Comparison of ENCODE assay signal across 11 cellular contexts in genomic region chr20:32982617-32983458, GRCh38. TPM values are rescaled to one million over a fixed set of nuclear protein-coding genes. Genes with fewer than 3 reads are reported as not detected.
A peak's percentile ranks its signal among the peaks of the same experiment; 100 is the strongest.
DNase-seq lines count a peak whose midpoint lies in the region; ATAC-seq and TF ChIP-seq lines count a peak whose summit lies in the region.
"Had no signal": no experiment of that assay in that cellular context is flagged by ENCODE, and none has a peak within 500 bp of the region (broad histone marks: within the 10 kb centered on the region; RNA-seq: fewer than 3 reads in every experiment).

No MANE protein-coding gene starts in this region.

- H3K4ac ChIP-seq in neuronal stem cell (ENCODE audit: low read length): no peak overlapping the region

- no peak overlapping the region for H2AFZ ChIP-seq in neuronal stem cell (ENCODE audit: low read length)

- no peaks in the 10 kb centered on the region for H3K36me3 ChIP-seq in CD4-positive, alpha-beta memory T cell (ENCODE audit: insufficient read depth, low read length)
- no peaks in the 10 kb centered on the region for H3K36me3 ChIP-seq in neuronal stem cell (replicated peaks in 1 of 2; ENCODE audit: control insufficient read depth in 2 of 2, insufficient read depth in 2 of 2, low read length in 2 of 2)

- no peak for ATAC-seq in stimulated activated memory B cell treated with anti-CD40 and anti-IgM and Interleukin-4, amounts not matched to agents 10 μg/mL and 1 μg/mL and 100 μg/mL, for 72 hours
- ATAC-seq in GM21619 (IDR thresholded peaks at IDR 0.05; ENCODE audit: unreplicated experiment): no peak

- no peak overlapping the region for H3K27ac ChIP-seq in CD4-positive, alpha-beta memory T cell (ENCODE audit: low read depth, low read length)
- H3K27ac ChIP-seq in neuronal stem cell (replicated peaks; ENCODE audit: low read length): no peak overlapping the region

- H2BK12ac ChIP-seq in neuronal stem cell (ENCODE audit: low read length): peak overlapping the region; percentile 14

- H3K36me3 Mint-ChIP-seq in CD4-positive, alpha-beta memory T cell: no peaks in the 10 kb centered on the region
- no peaks in the 10 kb centered on the region for H3K36me3 Mint-ChIP-seq in stimulated activated memory B cell treated with anti-CD40 and anti-IgM and Interleukin-4, amounts not matched to agents 10 μg/mL and 1 μg/mL and 100 μg/mL, for 72 hours
- H3K36me3 Mint-ChIP-seq in progenitor cell of endocrine pancreas (ENCODE audit: insufficient read depth): no peaks in the 10 kb centered on the region

- no peak for TF ChIP-seq RAD21 in Ishikawa (IDR thresholded peaks at IDR 0.05; ENCODE audit: low read depth)

- no peak overlapping the region for H3K4me3 ChIP-seq in CD4-positive, alpha-beta memory T cell (ENCODE audit: low read length in 2 of 2)
- no peak overlapping the region for H3K4me3 ChIP-seq in neuronal stem cell (ENCODE audit: low read length in 2 of 2)

- H3K27me3 Mint-ChIP-seq in CD4-positive, alpha-beta memory T cell: no peaks in the 10 kb centered on the region
- no peaks in the 10 kb centered on the region for H3K27me3 Mint-ChIP-seq in stimulated activated memory B cell treated with anti-CD40 and anti-IgM and Interleukin-4, amounts not matched to agents 10 μg/mL and 1 μg/mL and 100 μg/mL, for 72 hours
- peaks cover 2% of the 10 kb centered on the region for H3K27me3 Mint-ChIP-seq in progenitor cell of endocrine pancreas

- WGBS in neuronal stem cell (ENCODE audit: extremely low coverage in 2 of 2, insufficient read length in 2 of 2, insufficient replicate concordance in 1 of 2), 2 donors: no CpG with 5 or more reads among the region's 10 CpGs

- no peaks in the 10 kb centered on the region for H3K27me3 ChIP-seq in CD4-positive, alpha-beta memory T cell (ENCODE audit: insufficient read depth, low read length)
- H3K27me3 ChIP-seq in neuronal stem cell (ENCODE audit: control insufficient read depth in 3 of 3, insufficient read depth in 3 of 3, low read depth in 1 of 3, low read length in 3 of 3): no peaks in the 10 kb centered on the region

- no peak overlapping the region for H2BK5ac ChIP-seq in neuronal stem cell (ENCODE audit: low read length)

- peaks cover 0 to 2% (median 0%) of the 10 kb centered on the region in 8 donors for H3K9me3 Mint-ChIP-seq in CD4-positive, alpha-beta memory T cell
- H3K9me3 Mint-ChIP-seq in stimulated activated memory B cell treated with anti-CD40 and anti-IgM and Interleukin-4, amounts not matched to agents 10 μg/mL and 1 μg/mL and 100 μg/mL, for 72 hours: no peaks in the 10 kb centered on the region
- H3K9me3 Mint-ChIP-seq in progenitor cell of endocrine pancreas (ENCODE audit: low read depth): no peaks in the 10 kb centered on the region

- peak overlapping the region; percentile 25 for H4K91ac ChIP-seq in neuronal stem cell (ENCODE audit: low read depth, low read length, poor library complexity)

- H2AK5ac ChIP-seq in neuronal stem cell (ENCODE audit: low read depth, low read length): peak overlapping the region; percentile 93

- H3K4me3 Mint-ChIP-seq in CD4-positive, alpha-beta memory T cell: no peak overlapping the region
- no peak overlapping the region for H3K4me3 Mint-ChIP-seq in stimulated activated memory B cell treated with anti-CD40 and anti-IgM and Interleukin-4, amounts not matched to agents 10 μg/mL and 1 μg/mL and 100 μg/mL, for 72 hours
- no peak overlapping the region for H3K4me3 Mint-ChIP-seq in progenitor cell of endocrine pancreas (ENCODE audit: low read depth)

- POLR2A ChIA-PET in CD4-positive, alpha-beta memory T cell (lab: Charles Lee; ENCODE audit: partially characterized antibody): interaction anchor here (3.2 kb wide), 1 partner anchor 11 kb away, joined by 15 read pairs; no protein-coding TSS in a partner anchor

- no peak overlapping the region for H2BK120ac ChIP-seq in neuronal stem cell (ENCODE audit: low read depth, low read length)

- peaks cover 7 to 23% (median 8%) of the 10 kb centered on the region in 4 donors for H3K4me1 Mint-ChIP-seq in CD4-positive, alpha-beta memory T cell
- H3K4me1 Mint-ChIP-seq in stimulated activated memory B cell treated with anti-CD40 and anti-IgM and Interleukin-4, amounts not matched to agents 10 μg/mL and 1 μg/mL and 100 μg/mL, for 72 hours: peaks cover 4% of the 10 kb centered on the region
- H3K4me1 Mint-ChIP-seq in progenitor cell of endocrine pancreas (ENCODE audit: low read depth): no peaks in the 10 kb centered on the region

- H3K4me2 ChIP-seq in neuronal stem cell (ENCODE audit: insufficient read depth, low read length, poor library complexity, severe bottlenecking): no peak overlapping the region

- no peak overlapping the region for H3K18ac ChIP-seq in neuronal stem cell (ENCODE audit: low read length)

- H3K9me3 ChIP-seq in CD4-positive, alpha-beta memory T cell (ENCODE audit: control insufficient read depth in 1 of 2, low read length in 2 of 2): no peaks in the 10 kb centered on the region
- H3K9me3 ChIP-seq in neuronal stem cell (replicated peaks in 1 of 2; ENCODE audit: control insufficient read depth in 2 of 2, insufficient read depth in 1 of 2, low read depth in 1 of 2, low read length in 2 of 2): peaks cover 0 to 1% of the 10 kb centered on the region in 2 donors

- H3K27ac Mint-ChIP-seq in CD4-positive, alpha-beta memory T cell: peak overlapping the region in 4 of 7 donors; percentile 47 to 81 (median 52)
- H3K27ac Mint-ChIP-seq in stimulated activated memory B cell treated with anti-CD40 and anti-IgM and Interleukin-4, amounts not matched to agents 10 μg/mL and 1 μg/mL and 100 μg/mL, for 72 hours: no peak overlapping the region
- no peak overlapping the region for H3K27ac Mint-ChIP-seq in progenitor cell of endocrine pancreas

- H3K4me1 ChIP-seq in CD4-positive, alpha-beta memory T cell (ENCODE audit: insufficient read depth, low read length): peaks cover 1% of the 10 kb centered on the region
- H3K4me1 ChIP-seq in neuronal stem cell (ENCODE audit: control insufficient read depth in 2 of 2, insufficient read depth in 1 of 2, low read depth in 1 of 2, low read length in 2 of 2): peaks cover 5 to 16% of the 10 kb centered on the region in 2 donors

- no peak overlapping the region for H3K23ac ChIP-seq in neuronal stem cell (ENCODE audit: low read depth, low read length, poor library complexity)

- no peak overlapping the region for H3K14ac ChIP-seq in neuronal stem cell (ENCODE audit: low read length)

- no peak for TF ChIP-seq CTCF in progenitor cell of endocrine pancreas (IDR thresholded peaks at IDR 0.05; ENCODE audit: unreplicated experiment)

- CTCF ChIA-PET in CD4-positive, alpha-beta memory T cell (lab: Charles Lee; ENCODE audit: partially characterized antibody): interaction anchor here (1.1 to 2.3 kb wide), 4 partner anchors 10 to 37 kb away, joined by 3 to 9 read pairs (median 4); no protein-coding TSS in a partner anchor

- TF ChIP-seq EP300 in Ishikawa (IDR thresholded peaks at IDR 0.05; ENCODE audit: borderline replicate concordance): peak; percentile 47; the same call in 1 of the 2 replicates

- no peak overlapping the region for H4K8ac ChIP-seq in neuronal stem cell (ENCODE audit: low read depth, low read length)

- intact Hi-C loops in CD4-positive, alpha-beta memory T cell (cut with micrococcal nuclease): no loop called here

- no peaks in the 10 kb centered on the region for H3K79me1 ChIP-seq in neuronal stem cell (ENCODE audit: low read depth, low read length)

- DNase-seq in CD4-positive, alpha-beta memory T cell: no peak
- DNase-seq in cerebellum (ENCODE audit: low spot score): peak; percentile 15
- no peak for DNase-seq in neuronal stem cell (ENCODE audit: low spot score)
- DNase-seq in progenitor cell of endocrine pancreas (ENCODE audit: low spot score, unreplicated experiment): no peak
- no peak for DNase-seq in NK-92 (lab: John Stamatoyannopoulos, UW; ENCODE audit: unreplicated experiment)
- DNase-seq: IMR-90, T-helper 2 cell had no signal

- peak overlapping the region; percentile 75 for H2BK15ac ChIP-seq in neuronal stem cell (ENCODE audit: low read length)

- no peak overlapping the region for H3K9ac ChIP-seq in neuronal stem cell (ENCODE audit: low read depth, low read length, poor library complexity)

TF ChIP-seq in Ishikawa, 13 proteins besides CTCF, POLR2A, EP300 and RAD21 (continues in another document):
- TF ChIP-seq ZBTB7A (IDR thresholded peaks at IDR 0.05; ENCODE audit: low read depth) (no peak), EGR1 (IDR thresholded peaks at IDR 0.05) (no peak), CREB1 (IDR thresholded peaks at IDR 0.05; ENCODE audit: low read depth) (no peak), FOXM1 (IDR thresholded peaks at IDR 0.05; ENCODE audit: borderline replicate concordance, low read depth) (no peak), MAX (IDR thresholded peaks at IDR 0.05) (0 out of 2 replicates have a peak, but pooled peaks have one; percentile 16), TCF12 (IDR thresholded peaks at IDR 0.05; ENCODE audit: low read depth) (peak; percentile 69), YY1 (IDR thresholded peaks at IDR 0.05; ENCODE audit: low read depth) (no peak; the same call in 1 of the 2 replicates), CEBPB (IDR thresholded peaks at IDR 0.05) (no peak), TAF1 (IDR thresholded peaks at IDR 0.05; ENCODE audit: low read depth) (no peak), TEAD4 (IDR thresholded peaks at IDR 0.05) (peak; percentile 78), NFIC (IDR thresholded peaks at IDR 0.05) (peak; percentile 89)

RNA-seq across cellular contexts. Expression of gene SUN5, which starts 21.4 kb away (rescaled TPM):
- total RNA-seq in CD4-positive, alpha-beta memory T cell: not detected
- not detected for polyA plus RNA-seq in CD4-positive, alpha-beta memory T cell
- total RNA-seq in cerebellum: not detected
- polyA plus RNA-seq in neuronal stem cell (2013, experiment 1 of 2): not detected
- polyA plus RNA-seq in neuronal stem cell (2013, experiment 2 of 2): not detected
- total RNA-seq in progenitor cell of endocrine pancreas: not detected in 2 replicates
- total RNA-seq: IMR-90, lung microvascular endothelial cell had no signal
- polyA plus RNA-seq: IMR-90 had no signal

RNA-seq across cellular contexts. Expression of gene BPIFB2, which starts 24.7 kb away (rescaled TPM):
- not detected for total RNA-seq in CD4-positive, alpha-beta memory T cell
- not detected for polyA plus RNA-seq in CD4-positive, alpha-beta memory T cell
- total RNA-seq in cerebellum (not detected), progenitor cell of endocrine pancreas (not detected in 2 replicates)
- not detected for polyA plus RNA-seq in neuronal stem cell (2013, experiment 1 of 2)
- 0.03 TPM for polyA plus RNA-seq in neuronal stem cell (2013, experiment 2 of 2)
- total RNA-seq: IMR-90, lung microvascular endothelial cell had no signal
- polyA plus RNA-seq: IMR-90 had no signal

RNA-seq across cellular contexts. Expression of gene BPIFB6, which starts 48.6 kb away (rescaled TPM):
- not detected for total RNA-seq in CD4-positive, alpha-beta memory T cell
- polyA plus RNA-seq in CD4-positive, alpha-beta memory T cell: not detected
- not detected for total RNA-seq in cerebellum
- not detected for polyA plus RNA-seq in neuronal stem cell (2013, experiment 1 of 2)
- polyA plus RNA-seq in neuronal stem cell (2013, experiment 2 of 2): not detected
- not detected in 2 replicates for total RNA-seq in progenitor cell of endocrine pancreas
- total RNA-seq: IMR-90, lung microvascular endothelial cell had no signal
- polyA plus RNA-seq: IMR-90 had no signal

Comparison
In these comparisons a context has a peak if more than half of its experiments do, and no peak if none do; other contexts are left out.
1. H3K27ac Mint-ChIP-seq: peak in CD4-positive, alpha-beta memory T cell (4 of 7); none in stimulated activated memory B cell treated with anti-CD40 and anti-IgM and Interleukin-4, amounts not matched to agents 10 μg/mL and 1 μg/mL and 100 μg/mL, for 72 hours (single experiment) and progenitor cell of endocrine pancreas (single experiment).